ENCODE assay signal across 11 cellular contexts in the genomic region with DNA sequence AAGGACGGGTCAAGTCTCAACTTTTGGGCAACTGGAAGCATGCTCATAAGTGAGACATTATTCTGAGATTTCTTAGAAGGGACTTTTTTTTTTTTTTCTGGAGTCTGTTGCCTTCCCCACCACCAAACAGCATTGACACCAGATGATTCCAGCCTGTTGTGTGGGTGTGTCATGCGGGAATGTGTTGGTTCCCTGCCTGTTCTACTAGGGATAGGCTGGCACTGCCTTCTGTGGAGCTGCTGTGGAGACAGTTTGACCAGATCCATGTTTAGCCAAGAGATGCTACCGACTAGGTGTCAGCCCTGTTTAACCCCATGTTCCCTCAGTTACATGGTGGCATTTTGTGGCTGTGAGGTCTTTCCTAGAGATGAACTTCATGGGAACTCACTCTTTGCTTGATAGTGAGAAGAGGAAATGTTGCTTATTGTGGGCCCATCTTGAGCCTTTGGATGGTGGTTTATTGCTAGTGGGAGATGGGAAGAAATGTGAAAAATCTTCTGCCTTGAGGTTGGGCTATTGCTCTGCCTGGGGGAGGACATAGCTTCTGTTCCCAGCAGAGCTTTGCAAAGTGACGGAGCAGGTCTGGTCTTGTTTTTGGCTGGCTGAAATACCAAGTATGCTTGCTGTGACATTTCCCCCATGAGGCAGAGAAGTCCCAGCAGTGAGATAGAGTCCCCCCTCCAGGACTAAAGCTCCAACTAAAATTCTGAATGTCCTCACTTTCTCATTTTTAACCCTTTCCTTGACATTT. TPM values are rescaled to one million over a fixed set of nuclear protein-coding genes. Genes with fewer than 3 reads are reported as not detected.
DNase-seq lines count a peak whose midpoint lies in the region; ATAC-seq and TF ChIP-seq lines count a peak whose summit lies in the region.
"Had no signal": no experiment of that assay in that cellular context is flagged by ENCODE, and none has a peak within 500 bp of the region (broad histone marks: within the 10 kb centered on the region; RNA-seq: fewer than 3 reads in every experiment).

No MANE protein-coding gene starts in this region.

- peak overlapping the region; percentile 17 for H3K27ac Mint-ChIP-seq in HFFc6
- H3K27ac Mint-ChIP-seq: dendritic cell treated with granulocyte-macrophage colony-stimulating factor and Interleukin-4, amounts not matched to agents 40 ng/mL and 50 ng/mL, for 4 days had no signal

- peak overlapping the region; percentile 27 for H2AK5ac ChIP-seq in trophoblast cell (ENCODE audit: low read length)

- no peak overlapping the region for H4K12ac ChIP-seq in trophoblast cell (ENCODE audit: low read depth, low read length)

- H3K9me3 Mint-ChIP-seq in HFFc6 = no peaks in the 10 kb centered on the region
- H3K9me3 Mint-ChIP-seq: activated T-cell treated with anti-CD3 and anti-CD28 coated beads, Interleukin-2, amount 50 U/mL, for 4 hours; dendritic cell treated with granulocyte-macrophage colony-stimulating factor and Interleukin-4, amounts not matched to agents 40 ng/mL and 50 ng/mL, for 4 days had no signal

- peaks cover 62% of the 10 kb centered on the region for H3K4me1 Mint-ChIP-seq in HFFc6 (ENCODE audit: low read depth)

- H2AFZ ChIP-seq in trophoblast cell (ENCODE audit: insufficient read depth, low read length, poor library complexity) = peak overlapping the region; percentile 32

- peak overlapping the region; percentile 71 to 81 for H3K27ac ChIP-seq in breast epithelium
- H3K27ac ChIP-seq in trophoblast cell (ENCODE audit: low read depth, low read length) = peak overlapping the region; percentile 80
- H3K27ac ChIP-seq in substantia nigra (ENCODE audit: low read depth, low read length, poor library complexity, severe bottlenecking) = no peak overlapping the region

- peak overlapping the region; percentile 81 for H2BK120ac ChIP-seq in trophoblast cell (ENCODE audit: insufficient read depth, low read length, poor library complexity)

- H3K79me2 ChIP-seq in trophoblast cell (ENCODE audit: control insufficient read depth, insufficient read depth, low read length, poor library complexity) = peaks cover 4% of the 10 kb centered on the region

- no peak for TF ChIP-seq POLR2A in breast epithelium (IDR thresholded peaks at IDR 0.05)

- no peak for TF ChIP-seq CTCF in GM12865 (IDR thresholded peaks at IDR 0.05; ENCODE audit: insufficient read depth, low read depth, low read length, missing control alignments)
- no peak for TF ChIP-seq CTCF in HFFc6 (IDR thresholded peaks at IDR 0.05)
- no peak for TF ChIP-seq CTCF in breast epithelium (IDR thresholded peaks at IDR 0.05)

- H3K27me3 ChIP-seq in breast epithelium = no peaks in the 10 kb centered on the region
- H3K27me3 ChIP-seq in trophoblast cell (ENCODE audit: insufficient read depth, low read length) = no peaks in the 10 kb centered on the region

- H3K4me2 ChIP-seq in trophoblast cell (ENCODE audit: low read length) = peak overlapping the region; percentile 19

- H2BK12ac ChIP-seq in trophoblast cell (ENCODE audit: low read length) = peak overlapping the region; percentile 52

- intact Hi-C loops in breast epithelium (cut with DNase I; ENCODE audit: low total_unique reads) = no loop called here

- H3K27me3 Mint-ChIP-seq in HFFc6 (ENCODE audit: insufficient read depth) = no peaks in the 10 kb centered on the region; the same call in 1 of the 2 replicates
- H3K27me3 Mint-ChIP-seq: dendritic cell treated with granulocyte-macrophage colony-stimulating factor and Interleukin-4, amounts not matched to agents 40 ng/mL and 50 ng/mL, for 4 days had no signal

- peak overlapping the region; percentile 67 for H4K91ac ChIP-seq in trophoblast cell (ENCODE audit: low read depth, low read length)

- no peak overlapping the region for H3K23ac ChIP-seq in trophoblast cell (ENCODE audit: low read length)

- H3K36me3 ChIP-seq in breast epithelium (no peaks in the 10 kb centered on the region), trophoblast cell (ENCODE audit: control insufficient read depth in 1 of 2, insufficient read depth in 2 of 2, low read length in 2 of 2) (peaks cover 0 to 6% of the 10 kb centered on the region in 2 experiments)

- H3K4me3 Mint-ChIP-seq in HFFc6 = no peak overlapping the region
- H3K4me3 Mint-ChIP-seq: activated T-cell treated with anti-CD3 and anti-CD28 coated beads, Interleukin-2, amount 50 U/mL, for 4 hours; dendritic cell treated with granulocyte-macrophage colony-stimulating factor and Interleukin-4, amounts not matched to agents 40 ng/mL and 50 ng/mL, for 4 days had no signal

- no peak overlapping the region for H4K8ac ChIP-seq in trophoblast cell (ENCODE audit: low read depth, low read length)

- H2BK5ac ChIP-seq in trophoblast cell (ENCODE audit: low read depth, low read length, poor library complexity) = peak overlapping the region; percentile 66

- DNase-seq in GM12865 (ENCODE audit: low read depth) = peak; percentile 75
- DNase-seq in HFFc6 = peak; percentile 45
- DNase-seq in breast epithelium (ENCODE audit: low spot score in 2 of 2) = peak in 1 of 2 donors; percentile 75
- peak; percentile 79 to 85 for DNase-seq in trophoblast cell
- DNase-seq in stimulated activated CD8-positive, alpha-beta memory T cell treated with anti-CD3 and anti-CD28 coated beads, Interleukin-4, amount 100 ng/mL, for 48 hours = no peak
- no peak for DNase-seq in activated T-cell treated with anti-CD3 and anti-CD28 coated beads, Interleukin-2, amount 50 U/mL, for 48 hours
- no peak for DNase-seq in substantia nigra (lab: John Stamatoyannopoulos, UW)
- DNase-seq: activated T-cell treated with anti-CD3 and anti-CD28 coated beads, Interleukin-2, amount 50 U/mL, for 4 hours; DMS79 treated with DMSO at 0.1 percent for 48 hours had no signal

- H3K18ac ChIP-seq in trophoblast cell (ENCODE audit: low read length) = peak overlapping the region; percentile 48

- H3K4me1 ChIP-seq in breast epithelium = peaks cover 9 to 32% of the 10 kb centered on the region in 2 donors
- peaks cover 15 to 26% of the 10 kb centered on the region in 2 experiments for H3K4me1 ChIP-seq in trophoblast cell (ENCODE audit: control insufficient read depth in 1 of 2, insufficient read depth in 2 of 2, low read length in 2 of 2)

- H3K14ac ChIP-seq in trophoblast cell (ENCODE audit: low read length) = peak overlapping the region; percentile 46

- peak overlapping the region; percentile 50 for H3K4ac ChIP-seq in trophoblast cell (ENCODE audit: low read depth, low read length)

- H3K9ac ChIP-seq in trophoblast cell (ENCODE audit: low read length) = no peak overlapping the region

- ATAC-seq in HG03108 (IDR thresholded peaks at IDR 0.05; ENCODE audit: unreplicated experiment) = no peak
- ATAC-seq: activated T-cell treated with anti-CD3 and anti-CD28 coated beads, Interleukin-2, amount 50 U/mL, for 4 hours had no signal

- peaks cover 7% of the 10 kb centered on the region for H3K79me1 ChIP-seq in trophoblast cell (ENCODE audit: low read length)

- peaks cover 23% of the 10 kb centered on the region for H3K36me3 Mint-ChIP-seq in HFFc6 (ENCODE audit: low read depth)

- H3K4me3 ChIP-seq in GM12865 (ENCODE audit: low read depth, low read length) (no peak overlapping the region; the same call in 1 of the 2 replicates), breast epithelium (no peak overlapping the region), trophoblast cell (ENCODE audit: low read depth, low read length) (no peak overlapping the region)

- no CpG with 5 or more reads among the region's 4 CpGs for WGBS in trophoblast cell (ENCODE audit: extremely low coverage, insufficient coverage, insufficient read length)

- H3K9me3 ChIP-seq in breast epithelium (no peaks in the 10 kb centered on the region), trophoblast cell (ENCODE audit: insufficient read depth, low read depth, low read length) (no peaks in the 10 kb centered on the region)

RNA-seq across cellular contexts. Expression of a gene that starts 31.3 kb away (rescaled TPM):
- total RNA-seq in HFFc6 (2021; fragmentation: NEBNext Ultra II Directional; extraction: Animal tissue kit (Norgen Biotek cat#: 25700)) = 10 to 100 TPM; 50.6 to 54.3 (median 52.3) TPM
- total RNA-seq in breast epithelium = 10 to 100 TPM; 29.0 to 53.7 (median 40.6) TPM
- polyA plus RNA-seq in trophoblast cell (2013) = 43.4 and 43.5 TPM in 2 replicates

Comparison
In these comparisons a context has a peak if more than half of its experiments do, and no peak if none do; other contexts are left out.
1. DNase-seq: peak in GM12865 (single experiment), HFFc6 (single experiment) and trophoblast cell (2 of 2); none in stimulated activated CD8-positive, alpha-beta memory T cell treated with anti-CD3 and anti-CD28 coated beads, Interleukin-4, amount 100 ng/mL, for 48 hours (single experiment), activated T-cell treated with anti-CD3 and anti-CD28 coated beads, Interleukin-2, amount 50 U/mL, for 48 hours (0 of 2) and substantia nigra (0 of 49).